21 cellular contexts compared by ENCODE assay signal in genomic region chr17:80443916-80444708, GRCh38. TPM values are rescaled to one million over a fixed set of nuclear protein-coding genes. Genes with fewer than 3 reads are reported as not detected.
DNase-seq lines count a peak whose midpoint lies in the region; ATAC-seq and TF ChIP-seq lines count a peak whose summit lies in the region.
"Had no signal": no experiment of that assay in that cellular context is flagged by ENCODE, and none has a peak within 500 bp of the region (broad histone marks: within the 10 kb centered on the region; RNA-seq: fewer than 3 reads in every experiment).

No MANE protein-coding gene starts in this region.

- no peak for ATAC-seq in right cardiac atrium
- no peak for ATAC-seq in HG02885 (IDR thresholded peaks at IDR 0.05; ENCODE audit: poor library complexity, unreplicated experiment)
- no peak for ATAC-seq in activated T-helper 17 cell treated with anti-CD3 and anti-CD28 coated beads, Interleukin-2, amount 50 U/mL, for 72 hours (replicated peaks)
- no peak for ATAC-seq in T-helper 17 cell
- ATAC-seq: activated T-cell treated with anti-CD3 and anti-CD28 coated beads, Interleukin-2, amount 50 U/mL, for 4 hours; heart right ventricle; pancreas had no signal

- intact Hi-C loops in right cardiac atrium (cut with DNase I): no loop called here
- intact Hi-C loops in dorsolateral prefrontal cortex (cut with DNase I): no loop called here

- H3K27me3 ChIP-seq in right cardiac atrium (ENCODE audit: control insufficient read depth, insufficient read depth): no peaks in the 10 kb centered on the region
- H3K27me3 ChIP-seq in right atrium auricular region: no peaks in the 10 kb centered on the region
- no peaks in the 10 kb centered on the region for H3K27me3 ChIP-seq in dorsolateral prefrontal cortex
- H3K27me3 ChIP-seq: MG63, pancreas, transverse colon had no signal

- H3K4me3 ChIP-seq in right cardiac atrium (ENCODE audit: low read length): no peak overlapping the region
- H3K4me3 ChIP-seq in right atrium auricular region: no peak overlapping the region
- peak overlapping the region in 3 of 59 donors; percentile 6 to 15 (median 9) for H3K4me3 ChIP-seq in dorsolateral prefrontal cortex
- H3K4me3 ChIP-seq: heart right ventricle, lung, MG63, pancreas, transverse colon had no signal

- H3K4me1 Mint-ChIP-seq in activated T-helper 17 cell treated with anti-CD3 and anti-CD28 coated beads, Interleukin-2, amount 50 U/mL, for 72 hours: no peaks in the 10 kb centered on the region
- peaks cover 3% of the 10 kb centered on the region for H3K4me1 Mint-ChIP-seq in T-helper 17 cell
- H3K4me1 Mint-ChIP-seq: CD4-positive, alpha-beta memory T cell had no signal

- no peaks in the 10 kb centered on the region for H3K9me3 ChIP-seq in right cardiac atrium (ENCODE audit: control insufficient read depth, low read length)
- no peaks in the 10 kb centered on the region for H3K9me3 ChIP-seq in right atrium auricular region
- no peaks in the 10 kb centered on the region for H3K9me3 ChIP-seq in T-helper 17 cell (ENCODE audit: control insufficient read depth, low read length, poor library complexity, severe bottlenecking)
- H3K9me3 ChIP-seq: heart right ventricle, MG63, pancreas, transverse colon had no signal

- no peaks in the 10 kb centered on the region for H3K4me1 ChIP-seq in right cardiac atrium (ENCODE audit: control insufficient read depth, insufficient read depth, low read length)
- H3K4me1 ChIP-seq in right atrium auricular region: no peaks in the 10 kb centered on the region
- H3K4me1 ChIP-seq: heart right ventricle, transverse colon had no signal

- WGBS in right cardiac atrium: 24% methylated on average over 34 of the region's 34 CpGs

- no peaks in the 10 kb centered on the region for H3K9me3 Mint-ChIP-seq in activated T-helper 17 cell treated with anti-CD3 and anti-CD28 coated beads, Interleukin-2, amount 50 U/mL, for 72 hours
- H3K9me3 Mint-ChIP-seq: activated T-cell treated with anti-CD3 and anti-CD28 coated beads, Interleukin-2, amount 50 U/mL, for 4 hours; CD4-positive, alpha-beta memory T cell had no signal

- peaks cover 7% of the 10 kb centered on the region for H3K27me3 Mint-ChIP-seq in activated T-helper 17 cell treated with anti-CD3 and anti-CD28 coated beads, Interleukin-2, amount 50 U/mL, for 72 hours
- H3K27me3 Mint-ChIP-seq in T-helper 17 cell: peaks cover 18% of the 10 kb centered on the region
- H3K27me3 Mint-ChIP-seq: activated naive CD8-positive, alpha-beta T cell had no signal

- H3K4me3 Mint-ChIP-seq in activated T-helper 17 cell treated with anti-CD3 and anti-CD28 coated beads, Interleukin-2, amount 50 U/mL, for 72 hours: no peak overlapping the region
- H3K4me3 Mint-ChIP-seq in T-helper 17 cell: no peak overlapping the region
- H3K4me3 Mint-ChIP-seq: activated naive CD8-positive, alpha-beta T cell; activated T-cell treated with anti-CD3 and anti-CD28 coated beads, Interleukin-2, amount 50 U/mL, for 4 hours; CD4-positive, alpha-beta memory T cell had no signal

- TF ChIP-seq CTCF in right atrium auricular region (IDR thresholded peaks at IDR 0.05): no peak
- TF ChIP-seq CTCF in dorsolateral prefrontal cortex (IDR thresholded peaks at IDR 0.05 in 54 of 56, conservative IDR thresholded peaks at IDR 0.05 in 2 of 56; ENCODE audit: low read depth in 1 of 56, partially characterized antibody in 56 of 56): no peak

- H3K36me3 ChIP-seq in right atrium auricular region: no peaks in the 10 kb centered on the region
- H3K36me3 ChIP-seq: MG63, pancreas, transverse colon had no signal

- no peak overlapping the region for H3K27ac Mint-ChIP-seq in activated T-helper 17 cell treated with anti-CD3 and anti-CD28 coated beads, Interleukin-2, amount 50 U/mL, for 72 hours
- no peak overlapping the region for H3K27ac Mint-ChIP-seq in T-helper 17 cell
- H3K27ac Mint-ChIP-seq: activated naive CD8-positive, alpha-beta T cell; CD4-positive, alpha-beta memory T cell had no signal

- H3K36me3 Mint-ChIP-seq in activated T-helper 17 cell treated with anti-CD3 and anti-CD28 coated beads, Interleukin-2, amount 50 U/mL, for 72 hours (ENCODE audit: low read depth): no peaks in the 10 kb centered on the region
- H3K36me3 Mint-ChIP-seq in T-helper 17 cell (ENCODE audit: low read depth): peaks cover 2% of the 10 kb centered on the region
- H3K36me3 Mint-ChIP-seq: activated naive CD8-positive, alpha-beta T cell had no signal

- DNase-seq in right cardiac atrium: peak in 2 of 3 donors; percentile 35 to 48
- DNase-seq in right atrium auricular region (ENCODE audit: low spot score): no peak
- peak; percentile 25 for DNase-seq in NCI-H2227 treated with DMSO at 0.1 percent for 48 hours (lab: John Stamatoyannopoulos, UW)
- DNase-seq in dorsolateral prefrontal cortex: peak in 2 of 10 donors; percentile 61 to 92
- DNase-seq in retina: peak; percentile 77
- no peak for DNase-seq in T-helper 17 cell
- DNase-seq: activated CD4-positive, CD25-positive, alpha-beta regulatory T cell; activated T-cell treated with anti-CD3 and anti-CD28 coated beads, Interleukin-2, amount 50 U/mL, for 4 hours; DMS79; MG63; stimulated activated CD4-positive, alpha-beta T cell treated with anti-CD3 and anti-CD28 coated beads, Interleukin-2, amount 100 ng/mL, for 24 hours; stimulated activated naive CD4-positive, alpha-beta T cell treated with Interleukin-2 at 50 U/mL for 16 hours; transverse colon had no signal

- no peak overlapping the region for H3K27ac ChIP-seq in right cardiac atrium (ENCODE audit: low read length)
- no peak overlapping the region for H3K27ac ChIP-seq in right atrium auricular region
- H3K27ac ChIP-seq in dorsolateral prefrontal cortex: peak overlapping the region in 46 of 59 donors; percentile 12 to 97 (median 74)
- H3K27ac ChIP-seq: heart right ventricle, HL-60, pancreas, transverse colon had no signal

RNA-seq across cellular contexts. Expression of gene ENDOV, which starts 29.1 kb away (rescaled TPM):
- total RNA-seq in right cardiac atrium (10 to 100 TPM in 2 of 4 donors, 1 to 10 TPM in 2; 8.7 to 12.1 (median 10.7) TPM), right atrium auricular region (1 to 10 TPM; 3.8 to 4.9 TPM), dorsolateral prefrontal cortex (10 to 100 TPM; 21.4 to 61.2 (median 36.5) TPM), T-helper 17 cell (10 to 100 TPM; 14.1 to 24.5 TPM)
- polyA plus RNA-seq in right cardiac atrium: 7.8 TPM
- total RNA-seq in activated T-helper 17 cell treated with anti-CD3 and anti-CD28 coated beads, Interleukin-2, amount 50 U/mL, for 72 hours: 10 to 100 TPM in 1 of 2 donors, 1 to 10 TPM in 1; 9.7 to 20.1 TPM

RNA-seq across cellular contexts. Expression of gene NPTX1, which starts 32.3 kb away (rescaled TPM):
- total RNA-seq in right cardiac atrium (not detected), right atrium auricular region (not detected), dorsolateral prefrontal cortex (100 to 1,000 TPM in 119 of 120 experiments, 10 to 100 TPM in 1; 88.1 to 345 (median 239) TPM), T-helper 17 cell (under 1 TPM; 0.07 to 0.99 TPM)
- 0.02 TPM for polyA plus RNA-seq in right cardiac atrium
- total RNA-seq in activated T-helper 17 cell treated with anti-CD3 and anti-CD28 coated beads, Interleukin-2, amount 50 U/mL, for 72 hours: 10 to 100 TPM in 1 of 2 donors, 1 to 10 TPM in 1; 1.5 to 10.2 TPM
- total RNA-seq: CD4-positive, alpha-beta memory T cell; heart right ventricle had no signal

Comparison
In these comparisons a context has a peak if more than half of its experiments do, and no peak if none do; other contexts are left out.
1. DNase-seq: peak in right cardiac atrium (2 of 3), NCI-H2227 treated with DMSO at 0.1 percent for 48 hours (single experiment) and retina (single experiment); none in right atrium auricular region (single experiment) and T-helper 17 cell (0 of 3).
2. H3K27ac ChIP-seq: peak in dorsolateral prefrontal cortex (46 of 59); none in right cardiac atrium (single experiment) and right atrium auricular region (0 of 2).
3. RNA of gene NPTX1, which starts 32.3 kb away (total RNA-seq): 88.1 to 345 TPM in dorsolateral prefrontal cortex; 1.5 to 10.2 TPM in activated T-helper 17 cell treated with anti-CD3 and anti-CD28 coated beads, Interleukin-2, amount 50 U/mL, for 72 hours, 0.07 to 0.99 TPM in T-helper 17 cell, not detected in right cardiac atrium and not detected in right atrium auricular region; every median in the first group is over 4 times any median in the second.